In the genomic region with DNA sequence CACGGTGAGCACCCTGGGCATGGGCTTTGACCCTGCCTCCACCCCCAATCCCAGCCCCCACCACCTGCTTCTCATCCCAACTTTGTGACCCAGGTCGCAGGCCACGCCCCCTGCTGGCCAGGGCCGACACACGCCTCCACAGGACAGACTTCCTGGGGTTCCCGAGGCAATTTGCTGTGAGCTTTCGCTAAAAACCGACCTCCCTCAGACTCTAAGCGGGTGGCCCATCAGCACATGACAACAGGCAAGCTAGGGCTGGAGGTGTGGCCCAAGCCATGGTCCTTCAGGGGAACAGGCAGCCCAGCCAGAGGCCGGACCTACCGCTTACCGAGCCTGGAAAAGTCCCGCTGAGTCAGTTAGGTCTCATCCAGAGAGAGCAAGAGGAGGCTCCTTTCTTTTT, we compare ENCODE assay signal across 8 cellular contexts. TPM values are rescaled to one million over a fixed set of nuclear protein-coding genes. Genes with fewer than 3 reads are reported as not detected.
DNase-seq lines count a peak whose midpoint lies in the region; ATAC-seq, FAIRE-seq and TF ChIP-seq lines count a peak whose summit lies in the region.

No MANE protein-coding gene starts in this region.

- H4K20me1 ChIP-seq in PC-3 (ENCODE audit: low read length) (no peaks in the 10 kb centered on the region), K562 (replicated peaks; ENCODE audit: control insufficient read depth, insufficient read depth, low read length) (no peaks in the 10 kb centered on the region; the same call in 1 of the 2 replicates)

- in situ Hi-C loops in K562 (cut with MboI) = no loop called here

- no peak overlapping the region for H3K4me3 ChIP-seq in PC-3 (ENCODE audit: low read length)
- no peak overlapping the region for H3K4me3 ChIP-seq in K562
- no peak overlapping the region for H3K4me3 ChIP-seq in neutrophil (ENCODE audit: low read depth in 1 of 2, low read length in 1 of 2)
- no peak overlapping the region for H3K4me3 ChIP-seq in ascending aorta

- H3K36me3 ChIP-seq in PC-3 (ENCODE audit: low read depth, low read length) = no peaks in the 10 kb centered on the region
- H3K36me3 ChIP-seq in K562 (ENCODE audit: control insufficient read depth, insufficient read depth, low read length) = no peaks in the 10 kb centered on the region
- no peaks in the 10 kb centered on the region for H3K36me3 ChIP-seq in neutrophil
- no peaks in the 10 kb centered on the region for H3K36me3 ChIP-seq in ascending aorta

- TF ChIP-seq CTCF in PC-3 (conservative IDR thresholded peaks at IDR 0.05; ENCODE audit: low read depth, low read length) (peak; percentile 66), K562 (IDR thresholded peaks at IDR 0.05 in 2 of 3, conservative IDR thresholded peaks at IDR 0.05 in 1 of 3; ENCODE audit: insufficient read depth in 2 of 3, low read depth in 1 of 3, low read length in 3 of 3) (peak; percentile 69 to 80 (median 78)), neutrophil (IDR thresholded peaks at IDR 0.05) (peak; percentile 36), ascending aorta (IDR thresholded peaks at IDR 0.05) (peak in 1 of 3 experiments; percentile 18)

- H3K79me2 ChIP-seq in PC-3 (ENCODE audit: low read length) = no peaks in the 10 kb centered on the region
- no peaks in the 10 kb centered on the region for H3K79me2 ChIP-seq in K562 (ENCODE audit: control insufficient read depth, insufficient read depth, low read length)

- TF ChIP-seq POLR2A in K562 (conservative IDR thresholded peaks at IDR 0.05) (no peak), GM18505 (IDR thresholded peaks at IDR 0.05; ENCODE audit: borderline replicate concordance, extremely low read depth, insufficient read depth, insufficient read length) (no peak)

- no peaks in the 10 kb centered on the region for H3K4me1 ChIP-seq in PC-3 (ENCODE audit: insufficient read depth, low read length)
- H3K4me1 ChIP-seq in K562 (replicated peaks in 1 of 2; ENCODE audit: control insufficient read depth in 2 of 2, insufficient read depth in 2 of 2, low read length in 2 of 2) = peaks cover 0 to 4% of the 10 kb centered on the region in 2 experiments; a peak in 2 of 5 replicates
- H3K4me1 ChIP-seq in neutrophil (ENCODE audit: control insufficient read depth in 1 of 2, insufficient read depth in 1 of 2, low read depth in 1 of 2, low read length in 1 of 2) = no peaks in the 10 kb centered on the region
- no peaks in the 10 kb centered on the region for H3K4me1 ChIP-seq in ascending aorta

- peak; percentile 18 to 47; a peak in 2 of 4 replicates for TF ChIP-seq RAD21 in K562 (CRISPR knock-in tag; conservative IDR thresholded peaks at IDR 0.05 in 1 of 2, IDR thresholded peaks at IDR 0.05 in 1 of 2)

- POLR2A ChIA-PET in PC-3 (lab: Charles Lee; ENCODE audit: unreplicated experiment) = no interaction called here
- POLR2A ChIA-PET in K562 (lab: Yijun Ruan, JAX) = no interaction called here

- H3K9me3 ChIP-seq in PC-3 (ENCODE audit: low read length) (no peaks in the 10 kb centered on the region), K562 (replicated peaks; ENCODE audit: control insufficient read depth, insufficient read depth, low read depth, low read length) (no peaks in the 10 kb centered on the region), neutrophil (no peaks in the 10 kb centered on the region), ascending aorta (no peaks in the 10 kb centered on the region)

- intact Hi-C loops in Right ventricle myocardium superior (cut with DNase I) = no loop called here
- intact Hi-C loops in left cardiac atrium (cut with DNase I) = no loop called here
- intact Hi-C loops in PC-3 (cut with micrococcal nuclease) = no loop called here
- intact Hi-C loops in K562 (cut with micrococcal nuclease) = loop anchor here (2.0 to 10.0 kb wide), 3 partner anchors 72 to 244 kb away; no protein-coding TSS in a partner anchor
- intact Hi-C loops in ascending aorta (cut with DNase I) = no loop called here

- H3K9me2 ChIP-seq in PC-3 (replicated peaks; ENCODE audit: low read length) = no peaks in the 10 kb centered on the region

- peak; percentile 59 for DNase-seq in Right ventricle myocardium superior
- DNase-seq in left cardiac atrium = no peak
- no peak for DNase-seq in PC-3
- DNase-seq in K562 (ENCODE audit: extremely low read depth in 1 of 4, low spot score in 3 of 4) = peak; percentile 76 to 88 (median 84)
- DNase-seq in ascending aorta (ENCODE audit: low spot score in 2 of 2) = no peak
- no peak for DNase-seq in epidermal melanocyte (ENCODE audit: insufficient read length, low spot score)

- WGBS in K562 (ENCODE audit: insufficient coverage, low coverage, missing lambda C conversion rate) = 0% methylated on average over 13 of the region's 13 CpGs

- no peak overlapping the region for H3K4me2 ChIP-seq in PC-3 (ENCODE audit: low read length)
- peak overlapping the region; percentile 35; the same call in 1 of the 2 replicates for H3K4me2 ChIP-seq in K562 (ENCODE audit: insufficient read depth, low read length)

- no peak overlapping the region for H2AFZ ChIP-seq in PC-3 (ENCODE audit: low read length)
- H2AFZ ChIP-seq in K562 (ENCODE audit: low read depth, low read length) = no peak overlapping the region

- FAIRE-seq in K562 (lab: Jason Lieb, UNC) = peak; percentile 78

- BruUV-seq in PC-3 (replicated peaks; lab: Mats Ljungman, UMichigan) = no TSS peak
- no TSS peak for BruUV-seq in K562 (replicated peaks; lab: Mats Ljungman, UMichigan)

- H3K9ac ChIP-seq in PC-3 (ENCODE audit: low read length) (no peak overlapping the region), K562 (ENCODE audit: insufficient read depth in 1 of 2, low read depth in 2 of 2, low read length in 2 of 2) (no peak overlapping the region)

- CTCF ChIA-PET in PC-3 (lab: Charles Lee) (no interaction called here), K562 (lab: Yijun Ruan, JAX; ENCODE audit: low intra/inter-chr PET ratio) (interaction anchor here (0.5 to 0.8 kb wide), 3 partner anchors 244 to 1118 kb away, joined by 3 read pairs; no protein-coding TSS in a partner anchor)

- ATAC-seq in Right ventricle myocardium superior (ENCODE audit: poor library complexity) (no peak), left cardiac atrium (no peak), PC-3 (no peak; the same call in 1 of the 2 replicates), K562 (peak; percentile 95), GM18505 (IDR thresholded peaks at IDR 0.05; ENCODE audit: unreplicated experiment) (no peak)

- H3K27ac ChIP-seq in PC-3 (ENCODE audit: low read length) (no peak overlapping the region), K562 (ENCODE audit: extremely low read depth, low read depth, low read length) (no peak overlapping the region), neutrophil (no peak overlapping the region), ascending aorta (no peak overlapping the region)

- H3K27me3 ChIP-seq in PC-3 (ENCODE audit: low read length) (peaks cover 46% of the 10 kb centered on the region), K562 (ENCODE audit: control insufficient read depth in 2 of 2, insufficient read depth in 2 of 2, low read length in 2 of 2) (peaks cover 12 to 52% of the 10 kb centered on the region in 2 experiments), neutrophil (peaks cover 77% of the 10 kb centered on the region), ascending aorta (no peaks in the 10 kb centered on the region)

- no peaks in the 10 kb centered on the region for H3F3A ChIP-seq in PC-3 (ENCODE audit: low read length, unreplicated experiment)

- TF ChIP-seq EP300 in K562 (IDR thresholded peaks at IDR 0.05; ENCODE audit: low read length) = no peak

- H3K9me1 ChIP-seq in K562 (ENCODE audit: control insufficient read depth, insufficient read depth, low read length) = no peaks in the 10 kb centered on the region

TF ChIP-seq in K562, 482 proteins besides CTCF, POLR2A, EP300 and RAD21 (continues in another document):
- peak; percentile 48 for TF ChIP-seq SMC3 (conservative IDR thresholded peaks at IDR 0.05; ENCODE audit: insufficient read depth, low read depth, low read length)
- TF ChIP-seq SREBF2 (CRISPR knock-in tag; IDR thresholded peaks at IDR 0.05) = no peak
- TF ChIP-seq DPF2 (IDR thresholded peaks at IDR 0.05) = no peak
- peak; percentile 40 for TF ChIP-seq CTCFL (IDR thresholded peaks at IDR 0.05; ENCODE audit: borderline replicate concordance, insufficient read depth, low read depth, low read length, poor library complexity, severe bottlenecking)
- TF ChIP-seq XRCC5 (IDR thresholded peaks at IDR 0.05; ENCODE audit: low read depth, low read length) = 0 out of 2 replicates have a peak, but pooled peaks have one; percentile 32

RNA-seq across cellular contexts. Expression of gene C1QL2, which starts 31.9 kb away (rescaled TPM):
- total RNA-seq in Right ventricle myocardium superior (not detected), left cardiac atrium (not detected), PC-3 (2014; rRNA removed) (not detected in 2 replicates), K562 (2014; rRNA removed) (not detected in 2 replicates), K562 (2014; rRNA removed; fragmentation: Illumina TruSeq; extraction: Trizol) (not detected in 2 replicates), K562 (2015; rRNA removed; fragmentation: Illumina TruSeq; extraction: Trizol) (not detected in 2 replicates), K562 (2021) (not detected in 2 replicates), ascending aorta (11.6 TPM)
- not detected in 2 replicates for total RNA-seq in K562 (2011; cell fraction: chromatin; rRNA removed; ENCODE audit: low replicate concordance)
- not detected in 2 replicates for total RNA-seq in K562 (2011; cell fraction: nucleolus; rRNA removed)
- total RNA-seq in K562 (2011; cell fraction: nucleoplasm; rRNA removed) = not detected in 2 replicates
- polyA plus RNA-seq in K562 (2011; rRNA removed) (not detected in 2 replicates), K562 (2014; fragmentation: Illumina TruSeq; extraction: Trizol) (not detected in 2 replicates), K562 (2014; fragmentation: Nextera tagmentation; extraction: Ambion mirVana) (not detected), K562 (2014; rRNA removed) (not detected in 2 replicates)
- not detected in 2 replicates for polyA plus RNA-seq in K562 (2011; cell fraction: cytosol; rRNA removed)
- not detected in 2 replicates for polyA plus RNA-seq in K562 (2011; cell fraction: nucleus; rRNA removed)
- polyA plus RNA-seq in K562 (2012) = not detected in 2 replicates
- polyA minus RNA-seq in K562 (2011; rRNA and poly(A)+ RNA removed) = not detected in 2 replicates
- polyA minus RNA-seq in K562 (2011; cell fraction: cytosol; rRNA and poly(A)+ RNA removed) = not detected in 2 replicates
- polyA minus RNA-seq in K562 (2011; cell fraction: nucleus; rRNA and poly(A)+ RNA removed) = not detected in 2 replicates

Comparison
In these comparisons a context has a peak if more than half of its experiments do, and no peak if none do; other contexts are left out.
1. DNase-seq: peak in Right ventricle myocardium superior (single experiment) and K562 (4 of 4); none in left cardiac atrium (single experiment), PC-3 (single experiment), ascending aorta (0 of 2) and epidermal melanocyte (single experiment).
2. RNA of gene C1QL2, which starts 31.9 kb away (total RNA-seq): 11.6 TPM in ascending aorta (single experiment); not detected in left cardiac atrium, not detected in Right ventricle myocardium superior (single experiment), not detected in PC-3 and not detected in K562; every median in the first group is over 10 times any median in the second.